Comparison of ENCODE assay signal across 8 cellular contexts in genomic region chr7:64887756-64888508, GRCh38. TPM values are rescaled to one million over a fixed set of nuclear protein-coding genes. Genes with fewer than 3 reads are reported as not detected.
DNase-seq lines count a peak whose midpoint lies in the region; ATAC-seq and TF ChIP-seq lines count a peak whose summit lies in the region.

No MANE protein-coding gene starts in this region.

- no peak overlapping the region for H3K27ac ChIP-seq in cardiac muscle cell

- H3K27ac Mint-ChIP-seq in osteocyte (ENCODE audit: unreplicated experiment) = no peak overlapping the region

- TF ChIP-seq CTCF in AG09309 (IDR thresholded peaks at IDR 0.05; ENCODE audit: control insufficient read depth, insufficient read depth, low read depth, low read length, missing control alignments) = peak; percentile 25
- peak; percentile 52 for TF ChIP-seq CTCF in cardiac muscle cell (IDR thresholded peaks at IDR 0.05; ENCODE audit: low read depth, low read length)
- TF ChIP-seq CTCF in osteocyte (IDR thresholded peaks at IDR 0.05) = peak; percentile 45

- DNase-seq in AG09309 (ENCODE audit: low read depth) (no peak), cardiac muscle cell (ENCODE audit: low read depth in 1 of 2, low spot score in 1 of 2) (peak in 1 of 2 donors; percentile 41), osteocyte (ENCODE audit: extremely low spot score, unreplicated experiment) (peak; percentile 76), NCI-H526 (lab: John Stamatoyannopoulos, UW) (no peak), NCI-H1694 treated with DMSO at 0.1 percent for 48 hours (lab: John Stamatoyannopoulos, UW) (no peak), NCI-H1092 (lab: John Stamatoyannopoulos, UW) (no peak)
- DNase-seq in activated T-cell treated with anti-CD3 and anti-CD28 coated beads, Interleukin-2, amount 50 U/mL, for 4 hours = no peak

- H3K4me3 ChIP-seq in AG09309 (ENCODE audit: control insufficient read depth, low read depth, low read length) (no peak overlapping the region), cardiac muscle cell (peak overlapping the region; percentile 33)

- H3K4me1 ChIP-seq in cardiac muscle cell (ENCODE audit: low read depth) = peaks cover 17% of the 10 kb centered on the region

- peaks cover 72% of the 10 kb centered on the region for H3K27me3 Mint-ChIP-seq in activated T-cell treated with anti-CD3 and anti-CD28 coated beads, Interleukin-2, amount 50 U/mL, for 4 hours (ENCODE audit: low read depth)
- H3K27me3 Mint-ChIP-seq in osteocyte (ENCODE audit: unreplicated experiment) = peaks cover 38% of the 10 kb centered on the region

- H3K36me3 Mint-ChIP-seq in activated T-cell treated with anti-CD3 and anti-CD28 coated beads, Interleukin-2, amount 50 U/mL, for 4 hours (ENCODE audit: insufficient read depth) = no peaks in the 10 kb centered on the region
- H3K36me3 Mint-ChIP-seq in osteocyte (ENCODE audit: unreplicated experiment) = no peaks in the 10 kb centered on the region

- peaks cover 10% of the 10 kb centered on the region for H3K4me1 Mint-ChIP-seq in activated T-cell treated with anti-CD3 and anti-CD28 coated beads, Interleukin-2, amount 50 U/mL, for 4 hours (ENCODE audit: low read depth)
- H3K4me1 Mint-ChIP-seq in osteocyte (ENCODE audit: unreplicated experiment) = peaks cover 10% of the 10 kb centered on the region

- no peaks in the 10 kb centered on the region for H3K36me3 ChIP-seq in cardiac muscle cell

- no peaks in the 10 kb centered on the region for H3K9me3 ChIP-seq in cardiac muscle cell (ENCODE audit: low read depth)

- H3K4me3 Mint-ChIP-seq in activated T-cell treated with anti-CD3 and anti-CD28 coated beads, Interleukin-2, amount 50 U/mL, for 4 hours = peak overlapping the region; percentile 85
- peak overlapping the region; percentile 76 for H3K4me3 Mint-ChIP-seq in osteocyte (ENCODE audit: unreplicated experiment)

- ATAC-seq in HG03175 (IDR thresholded peaks at IDR 0.05; ENCODE audit: unreplicated experiment) = peak; percentile 52
- peak; percentile 51 to 63 for ATAC-seq in activated T-cell treated with anti-CD3 and anti-CD28 coated beads, Interleukin-2, amount 50 U/mL, for 4 hours

- no peaks in the 10 kb centered on the region for H3K9me3 Mint-ChIP-seq in activated T-cell treated with anti-CD3 and anti-CD28 coated beads, Interleukin-2, amount 50 U/mL, for 4 hours
- peaks cover 5% of the 10 kb centered on the region for H3K9me3 Mint-ChIP-seq in osteocyte (ENCODE audit: unreplicated experiment)

- peaks cover 82% of the 10 kb centered on the region for H3K27me3 ChIP-seq in cardiac muscle cell

RNA-seq across cellular contexts. Expression of gene ZNF273, which starts 15.1 kb away (rescaled TPM):
- total RNA-seq in activated T-cell treated with anti-CD3 and anti-CD28 coated beads, Interleukin-2, amount 50 U/mL, for 4 hours = 1 to 10 TPM; 5.1 to 6.4 (median 6.2) TPM
- total RNA-seq in cardiac muscle cell (4.2 and 4.8 TPM in 2 replicates), osteocyte (1.8 and 2.8 TPM in 2 replicates)
- polyA plus RNA-seq in cardiac muscle cell = 6.6 and 6.8 TPM in 2 replicates
